ENCODE assay signal across 19 cellular contexts in genomic region chr16:23348579-23349469, GRCh38. TPM values are rescaled to one million over a fixed set of nuclear protein-coding genes. Genes with fewer than 3 reads are reported as not detected.
DNase-seq lines count a peak whose midpoint lies in the region; FAIRE-seq and TF ChIP-seq lines count a peak whose summit lies in the region.
"Had no signal": no experiment of that assay in that cellular context is flagged by ENCODE, and none has a peak within 500 bp of the region (broad histone marks: within the 10 kb centered on the region; RNA-seq: fewer than 3 reads in every experiment).

No MANE protein-coding gene starts in this region.

- H3K27me3 Mint-ChIP-seq in mesothelial cell of epicardium (ENCODE audit: low read depth) = peaks cover 32% of the 10 kb centered on the region
- H3K27me3 Mint-ChIP-seq in activated CD4-positive, alpha-beta memory T cell treated with anti-CD3 and anti-CD28 coated beads for 36 hours = peaks cover 4% of the 10 kb centered on the region

- TF ChIP-seq CTCF in BJ (IDR thresholded peaks at IDR 0.05; ENCODE audit: insufficient read depth, low read depth, low read length) = peak; percentile 28; the same call in 1 of the 2 replicates
- peak; percentile 18 for TF ChIP-seq CTCF in astrocyte of the spinal cord (IDR thresholded peaks at IDR 0.05; ENCODE audit: low read depth, low read length)
- no peak for TF ChIP-seq CTCF in kidney (IDR thresholded peaks at IDR 0.05; ENCODE audit: borderline replicate concordance, extremely low read depth, insufficient read depth)
- no peak for TF ChIP-seq CTCF in PC-9 (conservative IDR thresholded peaks at IDR 0.05)
- TF ChIP-seq CTCF in mesothelial cell of epicardium (IDR thresholded peaks at IDR 0.05; ENCODE audit: unreplicated experiment) = no peak
- no peak for TF ChIP-seq CTCF in prostate gland (IDR thresholded peaks at IDR 0.05)

- H3K4me2 ChIP-seq in GM23248 (ENCODE audit: unreplicated experiment) (no peak overlapping the region), PC-9 (no peak overlapping the region)

- POLR2A ChIA-PET in BJ (lab: Charles Lee) = no interaction called here
- POLR2A ChIA-PET in PC-9 (lab: Charles Lee; ENCODE audit: unreplicated experiment) = no interaction called here
- POLR2A ChIA-PET in activated CD4-positive, alpha-beta memory T cell treated with anti-CD3 and anti-CD28 coated beads for 36 hours (lab: Charles Lee) = no interaction called here

- intact Hi-C loops in kidney (cut with DNase I) = no loop called here
- intact Hi-C loops in PC-9 (cut with micrococcal nuclease; ENCODE audit: unreplicated experiment) = no loop called here
- intact Hi-C loops in prostate gland (cut with DNase I) = no loop called here
- intact Hi-C loops in activated CD4-positive, alpha-beta memory T cell treated with anti-CD3 and anti-CD28 coated beads for 36 hours (cut with micrococcal nuclease) = no loop called here

- BruUV-seq in PC-9 (replicated peaks; lab: Mats Ljungman, UMichigan) = no TSS peak

- 37 to 38% methylated on average over 15 to 16 of the region's 18 CpGs for WGBS in GM23248 (ENCODE audit: low coverage in 1 of 2, low lambda C conversion rate in 2 of 2, missing lambda C conversion rate in 2 of 2), 2 experiments
- WGBS in prostate gland = 66% methylated on average over 18 of the region's 18 CpGs

- H3K4me3 Mint-ChIP-seq in mesothelial cell of epicardium = no peak overlapping the region
- H3K4me3 Mint-ChIP-seq in activated CD4-positive, alpha-beta memory T cell treated with anti-CD3 and anti-CD28 coated beads for 36 hours = no peak overlapping the region
- H3K4me3 Mint-ChIP-seq: activated CD8-positive, alpha-beta memory T cell treated with anti-CD3 and anti-CD28 coated beads, Interleukin-2, amount 10 ng/mL, durations not matched to agents 7 days and 5 days; CD8-positive, alpha-beta memory T cell; naive thymus-derived CD4-positive, alpha-beta T cell had no signal

- FAIRE-seq in kidney (lab: Jason Lieb, UNC) = no peak

- no peaks in the 10 kb centered on the region for H3K9me3 ChIP-seq in GM23248 (ENCODE audit: low read depth)
- no peaks in the 10 kb centered on the region for H3K9me3 ChIP-seq in kidney (ENCODE audit: control insufficient read depth in 1 of 2, low read length in 2 of 2)
- no peaks in the 10 kb centered on the region for H3K9me3 ChIP-seq in PC-9 (ENCODE audit: insufficient read depth, low read depth)
- no peaks in the 10 kb centered on the region for H3K9me3 ChIP-seq in prostate gland
- H3K9me3 ChIP-seq: breast epithelium, left ventricle myocardium inferior, MG63, SJSA1, upper lobe of right lung had no signal

- H3F3A ChIP-seq in GM23248 (ENCODE audit: insufficient read depth) = no peaks in the 10 kb centered on the region
- no peaks in the 10 kb centered on the region for H3F3A ChIP-seq in PC-9 (ENCODE audit: insufficient read depth, low read depth)

- H3K9me2 ChIP-seq in GM23248 (ENCODE audit: insufficient read depth) (no peaks in the 10 kb centered on the region), PC-9 (ENCODE audit: insufficient read depth) (no peaks in the 10 kb centered on the region)

- H3K4me1 ChIP-seq in GM23248 (ENCODE audit: insufficient read depth) (no peaks in the 10 kb centered on the region), kidney (ENCODE audit: control insufficient read depth in 1 of 2, insufficient read depth in 1 of 2, low read depth in 1 of 2, low read length in 2 of 2) (no peaks in the 10 kb centered on the region), PC-9 (replicated peaks; ENCODE audit: insufficient read depth) (no peaks in the 10 kb centered on the region), prostate gland (replicated peaks) (no peaks in the 10 kb centered on the region)
- H3K4me1 ChIP-seq: breast epithelium, left ventricle myocardium inferior, SJSA1, upper lobe of right lung had no signal

- H3K27me3 ChIP-seq in BJ (ENCODE audit: control insufficient read depth, insufficient read depth, low read length) = no peaks in the 10 kb centered on the region
- H3K27me3 ChIP-seq in GM23248 (replicated peaks; ENCODE audit: insufficient read depth) = no peaks in the 10 kb centered on the region; the same call in 1 of the 2 replicates
- H3K27me3 ChIP-seq in PC-9 (ENCODE audit: insufficient read depth, low read depth) = no peaks in the 10 kb centered on the region
- H3K27me3 ChIP-seq in prostate gland (replicated peaks; ENCODE audit: insufficient read depth) = peaks cover 10% of the 10 kb centered on the region
- H3K27me3 ChIP-seq: breast epithelium, MG63, SJSA1, upper lobe of right lung had no signal

- H3K27ac ChIP-seq in GM23248 = no peak overlapping the region
- H3K27ac ChIP-seq in kidney (ENCODE audit: low read depth in 2 of 2, low read length in 2 of 2) = no peak overlapping the region
- no peak overlapping the region for H3K27ac ChIP-seq in PC-9
- no peak overlapping the region for H3K27ac ChIP-seq in prostate gland
- H3K27ac ChIP-seq: breast epithelium, left ventricle myocardium inferior, SJSA1, upper lobe of right lung had no signal

- H3K9ac ChIP-seq in GM23248 (no peak overlapping the region), kidney (ENCODE audit: low read length in 2 of 2) (no peak overlapping the region)

- H3K4me1 Mint-ChIP-seq in mesothelial cell of epicardium = no peaks in the 10 kb centered on the region
- no peaks in the 10 kb centered on the region for H3K4me1 Mint-ChIP-seq in activated CD4-positive, alpha-beta memory T cell treated with anti-CD3 and anti-CD28 coated beads for 36 hours (ENCODE audit: low read depth)
- H3K4me1 Mint-ChIP-seq: activated CD8-positive, alpha-beta memory T cell treated with anti-CD3 and anti-CD28 coated beads, Interleukin-2, amount 10 ng/mL, durations not matched to agents 7 days and 5 days; CD8-positive, alpha-beta memory T cell; naive thymus-derived CD4-positive, alpha-beta T cell had no signal

- no peak for TF ChIP-seq POLR2A in prostate gland (IDR thresholded peaks at IDR 0.05)

- no peaks in the 10 kb centered on the region for H4K20me1 ChIP-seq in GM23248 (ENCODE audit: insufficient read depth)
- H4K20me1 ChIP-seq in PC-9 (ENCODE audit: insufficient read depth) = no peaks in the 10 kb centered on the region

- no peak overlapping the region for H2AFZ ChIP-seq in GM23248
- H2AFZ ChIP-seq in PC-9 = no peak overlapping the region

- in situ Hi-C loops in GM23248 (cut with MboI) = no loop called here
- in situ Hi-C loops in astrocyte of the spinal cord (cut with HindIII; ENCODE audit: low sequenced_read_pairs) = no loop called here

- H3K9me3 Mint-ChIP-seq in mesothelial cell of epicardium = no peaks in the 10 kb centered on the region
- H3K9me3 Mint-ChIP-seq in activated CD4-positive, alpha-beta memory T cell treated with anti-CD3 and anti-CD28 coated beads for 36 hours = peaks cover 3% of the 10 kb centered on the region

- CTCF ChIA-PET in BJ (lab: Yijun Ruan, JAX) (interaction anchor here (0.5 to 1.3 kb wide), 3 partner anchors 42 to 87 kb away, joined by 3 to 4 read pairs (median 3); no protein-coding TSS in a partner anchor), PC-9 (lab: Charles Lee) (no interaction called here)
- CTCF ChIA-PET in activated CD4-positive, alpha-beta memory T cell treated with anti-CD3 and anti-CD28 coated beads for 36 hours (lab: Charles Lee) = interaction anchor here (1.2 kb wide), 1 partner anchor 85 kb away, joined by 3 read pairs; no protein-coding TSS in a partner anchor

- no peak overlapping the region for H3K4me3 ChIP-seq in BJ (ENCODE audit: low read depth, low read length)
- no peak overlapping the region for H3K4me3 ChIP-seq in GM23248
- no peak overlapping the region for H3K4me3 ChIP-seq in astrocyte of the spinal cord (ENCODE audit: low read depth, low read length)
- H3K4me3 ChIP-seq in kidney (ENCODE audit: low read length in 2 of 2) = no peak overlapping the region
- H3K4me3 ChIP-seq in PC-9 = no peak overlapping the region
- H3K4me3 ChIP-seq in prostate gland = no peak overlapping the region
- H3K4me3 ChIP-seq: breast epithelium, left ventricle myocardium inferior, MG63, SJSA1, upper lobe of right lung had no signal

- H3K79me2 ChIP-seq in GM23248 (ENCODE audit: insufficient read depth) (no peaks in the 10 kb centered on the region), PC-9 (ENCODE audit: low read depth) (no peaks in the 10 kb centered on the region)

- H3K36me3 Mint-ChIP-seq in mesothelial cell of epicardium = no peaks in the 10 kb centered on the region
- H3K36me3 Mint-ChIP-seq in activated CD4-positive, alpha-beta memory T cell treated with anti-CD3 and anti-CD28 coated beads for 36 hours = no peaks in the 10 kb centered on the region
- H3K36me3 Mint-ChIP-seq: activated CD8-positive, alpha-beta memory T cell treated with anti-CD3 and anti-CD28 coated beads, Interleukin-2, amount 10 ng/mL, durations not matched to agents 7 days and 5 days; CD8-positive, alpha-beta memory T cell; naive thymus-derived CD4-positive, alpha-beta T cell had no signal

- H3K27ac Mint-ChIP-seq in mesothelial cell of epicardium = no peak overlapping the region
- no peak overlapping the region for H3K27ac Mint-ChIP-seq in activated CD4-positive, alpha-beta memory T cell treated with anti-CD3 and anti-CD28 coated beads for 36 hours
- H3K27ac Mint-ChIP-seq: activated CD8-positive, alpha-beta memory T cell treated with anti-CD3 and anti-CD28 coated beads, Interleukin-2, amount 10 ng/mL, durations not matched to agents 7 days and 5 days; naive thymus-derived CD4-positive, alpha-beta T cell had no signal

- DNase-seq in BJ (ENCODE audit: low read depth) = no peak
- peak; percentile 9 for DNase-seq in GM23248
- DNase-seq in astrocyte of the spinal cord (ENCODE audit: low read depth, low spot score) = no peak
- peak; percentile 49 for DNase-seq in kidney
- no peak for DNase-seq in PC-9
- no peak for DNase-seq in mesothelial cell of epicardium (ENCODE audit: low spot score in 2 of 2, unreplicated experiment in 2 of 2)
- DNase-seq in prostate gland (ENCODE audit: low spot score) = no peak
- DNase-seq in activated CD4-positive, alpha-beta memory T cell treated with anti-CD3 and anti-CD28 coated beads for 36 hours = no peak
- DNase-seq: activated CD8-positive, alpha-beta memory T cell treated with anti-CD3 and anti-CD28 coated beads, Interleukin-2, amount 10 ng/mL, durations not matched to agents 7 days and 5 days; activated naive CD4-positive, alpha-beta T cell; CD8-positive, alpha-beta memory T cell; left ventricle myocardium inferior; MG63; naive thymus-derived CD4-positive, alpha-beta T cell; NCI-H2171; stimulated activated CD4-positive, alpha-beta T cell treated with anti-CD3 and anti-CD28 coated beads, Interleukin-4, amount 100 ng/mL, for 24 hours; upper lobe of right lung had no signal

- H3K36me3 ChIP-seq in BJ (ENCODE audit: control insufficient read depth, insufficient read depth, low read length) = no peaks in the 10 kb centered on the region
- no peaks in the 10 kb centered on the region for H3K36me3 ChIP-seq in GM23248 (ENCODE audit: low read depth)
- no peaks in the 10 kb centered on the region for H3K36me3 ChIP-seq in kidney (ENCODE audit: control insufficient read depth in 1 of 2, insufficient read depth in 2 of 2, low read length in 2 of 2)
- H3K36me3 ChIP-seq in PC-9 (ENCODE audit: low read depth) = no peaks in the 10 kb centered on the region
- no peaks in the 10 kb centered on the region for H3K36me3 ChIP-seq in prostate gland
- H3K36me3 ChIP-seq: breast epithelium, left ventricle myocardium inferior, MG63, SJSA1, upper lobe of right lung had no signal

RNA-seq across cellular contexts. Expression of gene SCNN1B, which starts 46.7 kb away (rescaled TPM):
- polyA plus RNA-seq in BJ (2011; rRNA removed) = not detected in 2 replicates
- not detected in 2 replicates for polyA minus RNA-seq in BJ (2011; rRNA and poly(A)+ RNA removed)
- total RNA-seq in GM23248 (2014; rRNA removed; shearing (Covaris generic)) = not detected in 2 replicates
- polyA plus RNA-seq in GM23248 (2016; fragmentation: Nextera tagmentation; extraction: Ambion mirVana) = not detected in 2 replicates
- total RNA-seq in kidney = 7.8 TPM
- polyA plus RNA-seq in kidney (ENCODE audit: insufficient read depth, low read depth, low replicate concordance) = 62.9 TPM
- 0.57 and 0.60 TPM in 2 replicates for total RNA-seq in PC-9 (2021)
- not detected in 3 replicates for total RNA-seq in mesothelial cell of epicardium
- 10 to 100 TPM in 1 of 2 donors, 1 to 10 TPM in 1; 9.2 to 11.8 TPM for total RNA-seq in prostate gland
- not detected for total RNA-seq in activated CD4-positive, alpha-beta memory T cell treated with anti-CD3 and anti-CD28 coated beads for 36 hours
- total RNA-seq: activated CD8-positive, alpha-beta memory T cell treated with anti-CD3 and anti-CD28 coated beads, Interleukin-2, amount 10 ng/mL, durations not matched to agents 7 days and 5 days; CD8-positive, alpha-beta memory T cell; left ventricle myocardium inferior; naive thymus-derived CD4-positive, alpha-beta T cell; SJSA1 had no signal
- polyA plus RNA-seq: CD8-positive, alpha-beta memory T cell; naive thymus-derived CD4-positive, alpha-beta T cell had no signal

Comparison
In these comparisons a context has a peak if more than half of its experiments do, and no peak if none do; other contexts are left out.
1. DNase-seq: peak in GM23248 (single experiment) and kidney (single experiment); none in BJ (single experiment), astrocyte of the spinal cord (single experiment), PC-9 (0 of 2), mesothelial cell of epicardium (0 of 2), prostate gland (single experiment) and activated CD4-positive, alpha-beta memory T cell treated with anti-CD3 and anti-CD28 coated beads for 36 hours (single experiment).
2. CTCF ChIP-seq: peak in BJ (single experiment) and astrocyte of the spinal cord (single experiment); none in kidney (single experiment), PC-9 (single experiment), mesothelial cell of epicardium (single experiment) and prostate gland (0 of 4).